ENCODE assay signal across 1 cellular context in the genomic region with DNA sequence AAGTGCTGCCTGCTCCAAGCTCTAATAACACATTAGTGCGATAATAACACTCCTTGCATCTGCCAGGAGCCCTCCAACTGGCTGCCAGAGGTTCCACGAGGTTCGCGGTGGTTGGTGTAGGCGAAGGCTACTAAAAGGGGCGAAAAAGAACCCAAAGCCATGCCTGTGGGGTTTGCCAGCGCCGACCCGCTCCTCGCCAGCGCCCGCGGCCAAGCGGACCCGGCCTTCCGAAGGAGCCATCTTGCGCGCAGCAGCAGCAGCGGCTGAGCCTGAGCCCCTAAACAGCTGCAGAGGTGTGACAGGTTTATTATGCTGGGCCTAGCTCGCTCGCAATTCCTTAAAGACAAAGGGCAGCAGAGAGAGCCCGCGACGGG.
TF ChIP-seq lines count a peak whose summit lies in the region.

No MANE protein-coding gene starts in this region.

TF ChIP-seq in GM23338, 12 proteins besides CTCF, POLR2A, EP300 and RAD21:
- TF ChIP-seq, protein P1, sequence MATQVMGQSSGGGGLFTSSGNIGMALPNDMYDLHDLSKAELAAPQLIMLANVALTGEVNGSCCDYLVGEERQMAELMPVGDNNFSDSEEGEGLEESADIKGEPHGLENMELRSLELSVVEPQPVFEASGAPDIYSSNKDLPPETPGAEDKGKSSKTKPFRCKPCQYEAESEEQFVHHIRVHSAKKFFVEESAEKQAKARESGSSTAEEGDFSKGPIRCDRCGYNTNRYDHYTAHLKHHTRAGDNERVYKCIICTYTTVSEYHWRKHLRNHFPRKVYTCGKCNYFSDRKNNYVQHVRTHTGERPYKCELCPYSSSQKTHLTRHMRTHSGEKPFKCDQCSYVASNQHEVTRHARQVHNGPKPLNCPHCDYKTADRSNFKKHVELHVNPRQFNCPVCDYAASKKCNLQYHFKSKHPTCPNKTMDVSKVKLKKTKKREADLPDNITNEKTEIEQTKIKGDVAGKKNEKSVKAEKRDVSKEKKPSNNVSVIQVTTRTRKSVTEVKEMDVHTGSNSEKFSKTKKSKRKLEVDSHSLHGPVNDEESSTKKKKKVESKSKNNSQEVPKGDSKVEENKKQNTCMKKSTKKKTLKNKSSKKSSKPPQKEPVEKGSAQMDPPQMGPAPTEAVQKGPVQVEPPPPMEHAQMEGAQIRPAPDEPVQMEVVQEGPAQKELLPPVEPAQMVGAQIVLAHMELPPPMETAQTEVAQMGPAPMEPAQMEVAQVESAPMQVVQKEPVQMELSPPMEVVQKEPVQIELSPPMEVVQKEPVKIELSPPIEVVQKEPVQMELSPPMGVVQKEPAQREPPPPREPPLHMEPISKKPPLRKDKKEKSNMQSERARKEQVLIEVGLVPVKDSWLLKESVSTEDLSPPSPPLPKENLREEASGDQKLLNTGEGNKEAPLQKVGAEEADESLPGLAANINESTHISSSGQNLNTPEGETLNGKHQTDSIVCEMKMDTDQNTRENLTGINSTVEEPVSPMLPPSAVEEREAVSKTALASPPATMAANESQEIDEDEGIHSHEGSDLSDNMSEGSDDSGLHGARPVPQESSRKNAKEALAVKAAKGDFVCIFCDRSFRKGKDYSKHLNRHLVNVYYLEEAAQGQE (IDR thresholded peaks at IDR 0.05; ENCODE audit: unreplicated experiment): no peak
- TF ChIP-seq JUNB (IDR thresholded peaks at IDR 0.05; ENCODE audit: unreplicated experiment) (no peak), EZH2 (IDR thresholded peaks at IDR 0.05; ENCODE audit: low read depth, unreplicated experiment) (peak; percentile 84)
